17 cellular contexts compared by ENCODE assay signal in the genomic region with DNA sequence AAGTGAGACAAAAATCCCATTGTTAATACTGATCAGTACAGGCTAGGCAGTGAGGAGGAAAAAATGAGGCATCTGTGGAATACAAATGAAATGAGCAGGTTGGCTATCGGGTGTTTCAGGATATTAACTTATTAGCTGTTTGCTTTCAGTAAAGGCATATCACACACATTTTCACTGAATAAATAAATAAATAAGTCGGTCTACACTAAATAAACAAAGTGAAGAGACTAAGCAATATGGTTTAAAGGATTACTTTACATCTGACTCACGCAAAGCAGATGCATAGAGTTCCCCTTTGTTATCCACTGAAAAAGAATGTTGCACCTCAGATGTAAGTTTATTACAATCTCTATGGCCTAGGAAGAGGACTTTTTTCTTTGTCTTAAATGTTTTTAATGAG. TPM values are rescaled to one million over a fixed set of nuclear protein-coding genes. Genes with fewer than 3 reads are reported as not detected.
A peak's percentile ranks its signal among the peaks of the same experiment; 100 is the strongest.
DNase-seq lines count a peak whose midpoint lies in the region; ATAC-seq, FAIRE-seq and TF ChIP-seq lines count a peak whose summit lies in the region.
"Had no signal": no experiment of that assay in that cellular context is flagged by ENCODE, and none has a peak within 500 bp of the region (broad histone marks: within the 10 kb centered on the region; RNA-seq: fewer than 3 reads in every experiment).

No MANE protein-coding gene starts in this region.

- no peaks in the 10 kb centered on the region for H3K27me3 Mint-ChIP-seq in brain

- H3K36me3 Mint-ChIP-seq in brain, result no peaks in the 10 kb centered on the region

- H2BK5ac ChIP-seq in mesenchymal stem cell (ENCODE audit: low read depth, low read length, poor library complexity, severe bottlenecking), result no peak overlapping the region

- no peaks in the 10 kb centered on the region for H3K79me1 ChIP-seq in mesenchymal stem cell (replicated peaks; ENCODE audit: low read length, poor library complexity, severe bottlenecking)

- no peaks in the 10 kb centered on the region for H3K36me3 ChIP-seq in mesenchymal stem cell (ENCODE audit: control insufficient read depth in 1 of 2, insufficient read depth in 2 of 2, low read depth in 1 of 2, low read length in 2 of 2)
- H3K36me3 ChIP-seq: colonic mucosa, heart left ventricle, WERI-Rb-1 had no signal

- H3K4me2 ChIP-seq in mesenchymal stem cell (ENCODE audit: low read length, poor library complexity, severe bottlenecking), result no peak overlapping the region

- H4K91ac ChIP-seq in mesenchymal stem cell (ENCODE audit: low read length), result no peak overlapping the region

- no peak overlapping the region for H3K18ac ChIP-seq in mesenchymal stem cell (ENCODE audit: low read depth in 1 of 2, low read length in 2 of 2)

- WGBS in mesenchymal stem cell, result 0% methylated on average over 1 of the region's 3 CpGs

- H3K27me3 ChIP-seq in mesenchymal stem cell (ENCODE audit: control insufficient read depth in 1 of 2, insufficient read depth in 1 of 2, low read length in 2 of 2), result no peaks in the 10 kb centered on the region
- H3K27me3 ChIP-seq: colonic mucosa, heart left ventricle had no signal

- H4K8ac ChIP-seq in mesenchymal stem cell (ENCODE audit: low read length), result no peak overlapping the region

- H2AK5ac ChIP-seq in mesenchymal stem cell (ENCODE audit: low read length, severe bottlenecking), result no peak overlapping the region

- no peak for ATAC-seq in HG03565 (IDR thresholded peaks at IDR 0.05; ENCODE audit: unreplicated experiment)
- ATAC-seq: activated CD8-positive, alpha-beta T cell treated with anti-CD3 and anti-CD28 coated beads, Interleukin-2, amount 10 ng/mL, durations not matched to agents 7 days and 5 days; heart left ventricle; mucosa of descending colon had no signal

- H2BK12ac ChIP-seq in mesenchymal stem cell (ENCODE audit: low read length in 2 of 2), result no peak overlapping the region

- H2AFZ ChIP-seq in mesenchymal stem cell (ENCODE audit: low read depth, low read length), result no peak overlapping the region
- H2AFZ ChIP-seq: parathyroid adenoma had no signal

- H2BK15ac ChIP-seq in mesenchymal stem cell (ENCODE audit: low read depth, poor library complexity, severe bottlenecking), result no peak overlapping the region

- H3K27ac Mint-ChIP-seq in brain, result peak overlapping the region; percentile 10 to 76 (median 48)
- H3K27ac Mint-ChIP-seq: activated CD8-positive, alpha-beta T cell treated with anti-CD3 and anti-CD28 coated beads, Interleukin-2, amount 10 ng/mL, durations not matched to agents 7 days and 5 days; stimulated activated naive CD8-positive, alpha-beta T cell treated with anti-CD3 and anti-CD28 coated beads, Interleukin-15, Interleukin-2, amounts not matched to agents 100 ng/mL and 50 ng/mL, for 24 hours had no signal

- no peak overlapping the region for H2BK120ac ChIP-seq in mesenchymal stem cell (ENCODE audit: low read depth, low read length)

- H3K9ac ChIP-seq in mesenchymal stem cell (ENCODE audit: low read length), result no peak overlapping the region
- H3K9ac ChIP-seq: parathyroid adenoma had no signal

- DNase-seq in EH (ENCODE audit: low read depth), result peak; percentile 46
- peak; percentile 73 for DNase-seq in LHCN-M2 (ENCODE audit: low read depth)
- DNase-seq in mesenchymal stem cell, result peak; percentile 72
- DNase-seq in urothelium cell line (ENCODE audit: low spot score), result no peak
- DNase-seq in RPMI8226, result no peak
- no peak for DNase-seq in NCI-H226
- DNase-seq: activated CD8-positive, alpha-beta T cell treated with anti-CD3 and anti-CD28 coated beads, Interleukin-2, amount 10 ng/mL, durations not matched to agents 7 days and 5 days; Caco-2; colonic mucosa; heart left ventricle; mucosa of descending colon; WERI-Rb-1 had no signal

- H3K4me1 ChIP-seq in mesenchymal stem cell (ENCODE audit: control insufficient read depth, insufficient read depth, low read depth, low read length), result no peaks in the 10 kb centered on the region
- H3K4me1 ChIP-seq: Caco-2, colonic mucosa, parathyroid adenoma had no signal

- no peak for FAIRE-seq in urothelium cell line (lab: Jason Lieb, UNC)
- FAIRE-seq: GM19239 had no signal

- TF ChIP-seq CTCF in brain (conservative IDR thresholded peaks at IDR 0.05), result no peak

- no peak overlapping the region for H3K23ac ChIP-seq in mesenchymal stem cell (ENCODE audit: low read length in 2 of 2)

- no peaks in the 10 kb centered on the region for H3K9me3 ChIP-seq in mesenchymal stem cell (ENCODE audit: control insufficient read depth, low read length)
- H3K9me3 ChIP-seq: Caco-2, colonic mucosa, heart left ventricle, mucosa of descending colon had no signal

- H3K4ac ChIP-seq in mesenchymal stem cell (ENCODE audit: low read depth in 1 of 2, low read length in 2 of 2), result no peak overlapping the region

- no peaks in the 10 kb centered on the region for H3K9me3 Mint-ChIP-seq in brain
- H3K9me3 Mint-ChIP-seq: stimulated activated naive CD8-positive, alpha-beta T cell treated with anti-CD3 and anti-CD28 coated beads, Interleukin-15, Interleukin-2, amounts not matched to agents 100 ng/mL and 50 ng/mL, for 24 hours had no signal

- no peak overlapping the region for H3K4me3 ChIP-seq in mesenchymal stem cell (ENCODE audit: insufficient read depth in 1 of 2, low read depth in 1 of 2, low read length in 2 of 2)
- H3K4me3 ChIP-seq: colonic mucosa, heart left ventricle, mucosa of descending colon had no signal

- H3K14ac ChIP-seq in mesenchymal stem cell (ENCODE audit: low read length in 2 of 2), result no peak overlapping the region

- no peak overlapping the region for H3K27ac ChIP-seq in mesenchymal stem cell (ENCODE audit: low read length, poor library complexity, severe bottlenecking)
- H3K27ac ChIP-seq: colonic mucosa, heart left ventricle, parathyroid adenoma, WERI-Rb-1 had no signal

- H3K4me3 Mint-ChIP-seq in brain, result peak overlapping the region in 4 of 5 experiments; percentile 3 to 64 (median 47)
- H3K4me3 Mint-ChIP-seq: activated CD8-positive, alpha-beta T cell treated with anti-CD3 and anti-CD28 coated beads, Interleukin-2, amount 10 ng/mL, durations not matched to agents 7 days and 5 days; stimulated activated naive CD8-positive, alpha-beta T cell treated with anti-CD3 and anti-CD28 coated beads, Interleukin-15, Interleukin-2, amounts not matched to agents 100 ng/mL and 50 ng/mL, for 24 hours had no signal

- H3K4me1 Mint-ChIP-seq in brain, result peaks cover 49% of the 10 kb centered on the region

RNA-seq across cellular contexts. Expression of gene SEMA3A, which starts 6.3 kb away (rescaled TPM):
- total RNA-seq in LHCN-M2 (2014; rRNA removed), result 11.8 and 14.7 TPM in 2 replicates
- polyA plus RNA-seq in LHCN-M2 (2012), result 2.0 TPM
- polyA plus RNA-seq in brain (ENCODE audit: insufficient read depth, low read depth, low replicate concordance), result 0.25 TPM
- 73.1 TPM for polyA plus RNA-seq in mesenchymal stem cell (2013, experiment 1 of 2)
- 75.5 TPM for polyA plus RNA-seq in mesenchymal stem cell (2013, experiment 2 of 2)

Comparison
In these comparisons a context has a peak if more than half of its experiments do, and no peak if none do; other contexts are left out.
1. DNase-seq: peak in EH (single experiment), LHCN-M2 (single experiment) and mesenchymal stem cell (single experiment); none in urothelium cell line (single experiment), RPMI8226 (single experiment) and NCI-H226 (single experiment).